ENCODE assay signal across 8 cellular contexts in the genomic region with DNA sequence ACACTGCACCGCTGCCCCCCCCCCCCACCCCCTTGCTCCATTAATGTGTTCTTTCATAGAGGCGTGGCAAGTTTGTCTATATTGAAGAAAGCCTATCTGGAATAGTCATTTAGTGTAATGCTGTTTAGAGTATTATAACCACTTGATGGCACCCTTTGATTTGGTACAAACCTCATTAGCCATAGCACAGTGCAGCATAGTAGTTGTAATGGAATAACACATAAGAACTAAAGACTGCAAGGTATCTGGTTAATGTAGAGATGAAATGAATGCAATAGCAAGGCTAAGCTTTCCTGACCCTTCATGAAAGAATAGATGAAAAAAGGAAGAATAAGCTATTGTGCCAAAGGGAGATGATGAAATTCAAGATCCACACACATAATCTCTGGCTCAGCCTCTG.
A peak's percentile ranks its signal among the peaks of the same experiment; 100 is the strongest.
DNase-seq lines count a peak whose midpoint lies in the region; FAIRE-seq and TF ChIP-seq lines count a peak whose summit lies in the region.

No MANE protein-coding gene starts in this region.

- FAIRE-seq in bronchial epithelial cell (lab: Jason Lieb, UNC), result no peak

- H3K27ac ChIP-seq in thyroid gland, result no peak overlapping the region

- TF ChIP-seq CTCF in HFF-Myc (IDR thresholded peaks at IDR 0.05; ENCODE audit: low read depth, low read length, missing control alignments) (peak; percentile 10), bronchial epithelial cell (IDR thresholded peaks at IDR 0.05; ENCODE audit: insufficient read depth, low read length, severe bottlenecking) (peak; percentile 32), thyroid gland (IDR thresholded peaks at IDR 0.05) (peak in 3 of 6 experiments; percentile 39 to 45 (median 39))

- DNase-seq in GDM1 (lab: John Stamatoyannopoulos, UW) (peak; percentile 24), HFF-Myc (ENCODE audit: extremely low read depth, low read depth) (no peak), NCI-H446 treated with DMSO at 0.1 percent for 48 hours (lab: John Stamatoyannopoulos, UW) (peak; percentile 39), bronchial epithelial cell (ENCODE audit: low read depth) (peak; percentile 60), lung microvascular endothelial cell (ENCODE audit: low read depth in 2 of 2) (peak; percentile 65 to 71), thyroid gland (no peak)
- DNase-seq in stimulated activated CD4-positive, alpha-beta T cell treated with anti-CD3 and anti-CD28 coated beads, Interleukin-1b, Interleukin-23, amount 100 ng/mL, for 48 hours, result no peak
- no peak for DNase-seq in activated CD4-positive, CD25-positive, alpha-beta regulatory T cell treated with anti-CD3 and anti-CD28 coated beads, Interleukin-2, amount 50 U/mL, for 72 hours

- H3K36me3 ChIP-seq in bronchial epithelial cell (ENCODE audit: control insufficient read depth, insufficient read depth, low read length) (peaks cover 2% of the 10 kb centered on the region), thyroid gland (no peaks in the 10 kb centered on the region)

- no peak for TF ChIP-seq POLR2A in thyroid gland (IDR thresholded peaks at IDR 0.05)

- H3K27me3 ChIP-seq in bronchial epithelial cell (ENCODE audit: control insufficient read depth, insufficient read depth, low read length), result no peaks in the 10 kb centered on the region
- H3K27me3 ChIP-seq in thyroid gland, result no peaks in the 10 kb centered on the region

- H3K4me1 ChIP-seq in thyroid gland, result peaks cover 15 to 16% of the 10 kb centered on the region in 2 donors

- no peaks in the 10 kb centered on the region for H3K9me3 ChIP-seq in thyroid gland

- H3K4me3 ChIP-seq in HFF-Myc (replicated peaks; ENCODE audit: low read depth, low read length) (no peak overlapping the region), bronchial epithelial cell (ENCODE audit: low read depth, low read length) (no peak overlapping the region), thyroid gland (replicated peaks in 1 of 3) (no peak overlapping the region)

- intact Hi-C loops in thyroid gland (cut with DNase I), result no loop called here

- 47 to 59% methylated on average over 2 of the region's 2 CpGs for WGBS in thyroid gland, 2 donors

Comparison
In these comparisons a context has a peak if more than half of its experiments do, and no peak if none do; other contexts are left out.
1. DNase-seq: peak in GDM1 (single experiment), NCI-H446 treated with DMSO at 0.1 percent for 48 hours (single experiment), bronchial epithelial cell (single experiment) and lung microvascular endothelial cell (2 of 2); none in HFF-Myc (single experiment), thyroid gland (0 of 2), stimulated activated CD4-positive, alpha-beta T cell treated with anti-CD3 and anti-CD28 coated beads, Interleukin-1b, Interleukin-23, amount 100 ng/mL, for 48 hours (single experiment) and activated CD4-positive, CD25-positive, alpha-beta regulatory T cell treated with anti-CD3 and anti-CD28 coated beads, Interleukin-2, amount 50 U/mL, for 72 hours (single experiment).